Comparison of ENCODE assay signal across 1 cellular context in genomic region chr15:69781411-69782125, GRCh38.
TF ChIP-seq lines count a peak whose summit lies in the region.

No MANE protein-coding gene starts in this region.

TF ChIP-seq in GM23338, 12 proteins besides CTCF, POLR2A, EP300 and RAD21 (continued from another document):
- no peak for TF ChIP-seq REST (IDR thresholded peaks at IDR 0.05; ENCODE audit: unreplicated experiment)
- TF ChIP-seq ETS1 (IDR thresholded peaks at IDR 0.05) = no peak
- no peak for TF ChIP-seq ZNF331 (CRISPR knock-in tag; IDR thresholded peaks at IDR 0.05; ENCODE audit: low read depth)
